ENCODE assay signal across 1 cellular context in genomic region chr1:3624194-3625136, GRCh38.
TF ChIP-seq lines count a peak whose summit lies in the region.

Gene TPRG1L, plus strand, starts transcription at chr1:3625015. Its CDS starts 58 bp downstream, at chr1:3625073.

TF ChIP-seq in HepG2, 621 proteins besides CTCF, POLR2A, EP300 and RAD21 (continued from another document and continues in another):
- TF ChIP-seq, protein P1, sequence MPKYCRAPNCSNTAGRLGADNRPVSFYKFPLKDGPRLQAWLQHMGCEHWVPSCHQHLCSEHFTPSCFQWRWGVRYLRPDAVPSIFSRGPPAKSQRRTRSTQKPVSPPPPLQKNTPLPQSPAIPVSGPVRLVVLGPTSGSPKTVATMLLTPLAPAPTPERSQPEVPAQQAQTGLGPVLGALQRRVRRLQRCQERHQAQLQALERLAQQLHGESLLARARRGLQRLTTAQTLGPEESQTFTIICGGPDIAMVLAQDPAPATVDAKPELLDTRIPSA (CRISPR knock-in tag; IDR thresholded peaks at IDR 0.05; ENCODE audit: borderline replicate concordance) = no peak
- TF ChIP-seq ZFP37 (CRISPR knock-in tag; IDR thresholded peaks at IDR 0.05; ENCODE audit: borderline replicate concordance) (no peak), ZSCAN5A (CRISPR knock-in tag; IDR thresholded peaks at IDR 0.05; ENCODE audit: borderline replicate concordance) (no peak), ZNF839 (CRISPR knock-in tag; IDR thresholded peaks at IDR 0.05; ENCODE audit: borderline replicate concordance) (peak; percentile 73; the same call in 1 of the 2 replicates), KLF13 (CRISPR knock-in tag; IDR thresholded peaks at IDR 0.05) (no peak), PHF5A (CRISPR knock-in tag; IDR thresholded peaks at IDR 0.05; ENCODE audit: low read depth, unreplicated experiment) (no peak), SP5 (CRISPR knock-in tag; IDR thresholded peaks at IDR 0.05; ENCODE audit: borderline replicate concordance, low read depth) (peak; percentile 95), ZNF746 (CRISPR knock-in tag; IDR thresholded peaks at IDR 0.05) (no peak), KAT2B (IDR thresholded peaks at IDR 0.05; ENCODE audit: borderline replicate concordance, low read depth, low read length) (no peak), DPF2 (CRISPR knock-in tag; IDR thresholded peaks at IDR 0.05; ENCODE audit: borderline replicate concordance, low read depth) (no peak), ZNF546 (CRISPR knock-in tag; conservative IDR thresholded peaks at IDR 0.05) (no peak), ZFP36 (IDR thresholded peaks at IDR 0.05; ENCODE audit: borderline replicate concordance, low read depth, low read length, partially characterized antibody) (no peak), ZSCAN22 (CRISPR knock-in tag; IDR thresholded peaks at IDR 0.05) (no peak), FOXA3 (CRISPR knock-in tag; IDR thresholded peaks at IDR 0.05) (peak; percentile 97), HDAC6 (IDR thresholded peaks at IDR 0.05; ENCODE audit: low read depth, low read length) (no peak), MBD4 (IDR thresholded peaks at IDR 0.05; ENCODE audit: borderline replicate concordance, low read length) (no peak), CCAR2 (optimal IDR thresholded peaks at IDR 0.05; ENCODE audit: low read depth, low read length) (no peak), NFKBIZ (CRISPR knock-in tag; IDR thresholded peaks at IDR 0.05) (no peak), SOX5 (CRISPR knock-in tag; IDR thresholded peaks at IDR 0.05; ENCODE audit: borderline replicate concordance) (no peak), GTF3A (CRISPR knock-in tag; conservative IDR thresholded peaks at IDR 0.05) (no peak), CHD2 (IDR thresholded peaks at IDR 0.05; ENCODE audit: low read depth, low read length) (peak; percentile 79), HHEX (CRISPR knock-in tag; IDR thresholded peaks at IDR 0.05) (no peak), ZNF44 (CRISPR knock-in tag; IDR thresholded peaks at IDR 0.05) (no peak), GLI4 (CRISPR knock-in tag; IDR thresholded peaks at IDR 0.05; ENCODE audit: borderline replicate concordance) (no peak), PRDM15 (CRISPR knock-in tag; IDR thresholded peaks at IDR 0.05) (no peak), ZNF20 (CRISPR knock-in tag; IDR thresholded peaks at IDR 0.05) (no peak), KAT8 (CRISPR knock-in tag; IDR thresholded peaks at IDR 0.05) (peak; percentile 80), ZNF326 (CRISPR knock-in tag; IDR thresholded peaks at IDR 0.05; ENCODE audit: borderline replicate concordance) (no peak), SRSF1 (optimal IDR thresholded peaks at IDR 0.05; ENCODE audit: low read depth, low read length) (peak; percentile 55), ARNT2 (CRISPR knock-in tag; IDR thresholded peaks at IDR 0.05; ENCODE audit: low read depth) (peak; percentile 35; the same call in 1 of the 2 replicates), TSC22D2 (CRISPR knock-in tag; IDR thresholded peaks at IDR 0.05; ENCODE audit: borderline replicate concordance) (peak; percentile 23; the same call in 1 of the 2 replicates), ZNF101 (CRISPR knock-in tag; IDR thresholded peaks at IDR 0.05; ENCODE audit: borderline replicate concordance, low read depth) (no peak), GATAD2A (CRISPR knock-in tag; IDR thresholded peaks at IDR 0.05) (peak; percentile 25; the same call in 1 of the 2 replicates), SYNCRIP (IDR thresholded peaks at IDR 0.05; ENCODE audit: insufficient read depth, low read depth, low read length) (no peak), ZNF256 (CRISPR knock-in tag; conservative IDR thresholded peaks at IDR 0.05) (no peak), HOMEZ (CRISPR knock-in tag; IDR thresholded peaks at IDR 0.05; ENCODE audit: low read depth) (0 out of 2 replicates have a peak, but pooled peaks have one; percentile 10), FOXA1 (IDR thresholded peaks at IDR 0.05) (peak; percentile 63; the same call in 1 of the 2 replicates), FOXA1 (CRISPR knock-in tag; IDR thresholded peaks at IDR 0.05) (peak; percentile 100), ZNF691 (CRISPR knock-in tag; IDR thresholded peaks at IDR 0.05; ENCODE audit: borderline replicate concordance, low read depth) (no peak), CAMTA2 (CRISPR knock-in tag; IDR thresholded peaks at IDR 0.05; ENCODE audit: borderline replicate concordance) (no peak), ZSCAN20 (CRISPR knock-in tag; IDR thresholded peaks at IDR 0.05; ENCODE audit: borderline replicate concordance) (0 out of 2 replicates have a peak, but pooled peaks have one; percentile 20)
- TF ChIP-seq, protein P2, sequence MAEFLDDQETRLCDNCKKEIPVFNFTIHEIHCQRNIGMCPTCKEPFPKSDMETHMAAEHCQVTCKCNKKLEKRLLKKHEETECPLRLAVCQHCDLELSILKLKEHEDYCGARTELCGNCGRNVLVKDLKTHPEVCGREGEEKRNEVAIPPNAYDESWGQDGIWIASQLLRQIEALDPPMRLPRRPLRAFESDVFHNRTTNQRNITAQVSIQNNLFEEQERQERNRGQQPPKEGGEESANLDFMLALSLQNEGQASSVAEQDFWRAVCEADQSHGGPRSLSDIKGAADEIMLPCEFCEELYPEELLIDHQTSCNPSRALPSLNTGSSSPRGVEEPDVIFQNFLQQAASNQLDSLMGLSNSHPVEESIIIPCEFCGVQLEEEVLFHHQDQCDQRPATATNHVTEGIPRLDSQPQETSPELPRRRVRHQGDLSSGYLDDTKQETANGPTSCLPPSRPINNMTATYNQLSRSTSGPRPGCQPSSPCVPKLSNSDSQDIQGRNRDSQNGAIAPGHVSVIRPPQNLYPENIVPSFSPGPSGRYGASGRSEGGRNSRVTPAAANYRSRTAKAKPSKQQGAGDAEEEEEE (CRISPR knock-in tag; IDR thresholded peaks at IDR 0.05; ENCODE audit: borderline replicate concordance) = no peak
- TF ChIP-seq, protein P3, sequence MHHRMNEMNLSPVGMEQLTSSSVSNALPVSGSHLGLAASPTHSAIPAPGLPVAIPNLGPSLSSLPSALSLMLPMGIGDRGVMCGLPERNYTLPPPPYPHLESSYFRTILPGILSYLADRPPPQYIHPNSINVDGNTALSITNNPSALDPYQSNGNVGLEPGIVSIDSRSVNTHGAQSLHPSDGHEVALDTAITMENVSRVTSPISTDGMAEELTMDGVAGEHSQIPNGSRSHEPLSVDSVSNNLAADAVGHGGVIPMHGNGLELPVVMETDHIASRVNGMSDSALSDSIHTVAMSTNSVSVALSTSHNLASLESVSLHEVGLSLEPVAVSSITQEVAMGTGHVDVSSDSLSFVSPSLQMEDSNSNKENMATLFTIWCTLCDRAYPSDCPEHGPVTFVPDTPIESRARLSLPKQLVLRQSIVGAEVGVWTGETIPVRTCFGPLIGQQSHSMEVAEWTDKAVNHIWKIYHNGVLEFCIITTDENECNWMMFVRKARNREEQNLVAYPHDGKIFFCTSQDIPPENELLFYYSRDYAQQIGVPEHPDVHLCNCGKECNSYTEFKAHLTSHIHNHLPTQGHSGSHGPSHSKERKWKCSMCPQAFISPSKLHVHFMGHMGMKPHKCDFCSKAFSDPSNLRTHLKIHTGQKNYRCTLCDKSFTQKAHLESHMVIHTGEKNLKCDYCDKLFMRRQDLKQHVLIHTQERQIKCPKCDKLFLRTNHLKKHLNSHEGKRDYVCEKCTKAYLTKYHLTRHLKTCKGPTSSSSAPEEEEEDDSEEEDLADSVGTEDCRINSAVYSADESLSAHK (CRISPR knock-in tag; IDR thresholded peaks at IDR 0.05; ENCODE audit: borderline replicate concordance) = no peak
- TF ChIP-seq, protein P4, sequence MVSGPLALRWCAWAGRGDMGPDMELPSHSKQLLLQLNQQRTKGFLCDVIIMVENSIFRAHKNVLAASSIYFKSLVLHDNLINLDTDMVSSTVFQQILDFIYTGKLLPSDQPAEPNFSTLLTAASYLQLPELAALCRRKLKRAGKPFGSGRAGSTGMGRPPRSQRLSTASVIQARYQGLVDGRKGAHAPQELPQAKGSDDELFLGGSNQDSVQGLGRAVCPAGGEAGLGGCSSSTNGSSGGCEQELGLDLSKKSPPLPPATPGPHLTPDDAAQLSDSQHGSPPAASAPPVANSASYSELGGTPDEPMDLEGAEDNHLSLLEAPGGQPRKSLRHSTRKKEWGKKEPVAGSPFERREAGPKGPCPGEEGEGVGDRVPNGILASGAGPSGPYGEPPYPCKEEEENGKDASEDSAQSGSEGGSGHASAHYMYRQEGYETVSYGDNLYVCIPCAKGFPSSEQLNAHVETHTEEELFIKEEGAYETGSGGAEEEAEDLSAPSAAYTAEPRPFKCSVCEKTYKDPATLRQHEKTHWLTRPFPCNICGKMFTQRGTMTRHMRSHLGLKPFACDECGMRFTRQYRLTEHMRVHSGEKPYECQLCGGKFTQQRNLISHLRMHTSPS (CRISPR knock-in tag; IDR thresholded peaks at IDR 0.05; ENCODE audit: low read depth) = no peak
- TF ChIP-seq, protein P5, sequence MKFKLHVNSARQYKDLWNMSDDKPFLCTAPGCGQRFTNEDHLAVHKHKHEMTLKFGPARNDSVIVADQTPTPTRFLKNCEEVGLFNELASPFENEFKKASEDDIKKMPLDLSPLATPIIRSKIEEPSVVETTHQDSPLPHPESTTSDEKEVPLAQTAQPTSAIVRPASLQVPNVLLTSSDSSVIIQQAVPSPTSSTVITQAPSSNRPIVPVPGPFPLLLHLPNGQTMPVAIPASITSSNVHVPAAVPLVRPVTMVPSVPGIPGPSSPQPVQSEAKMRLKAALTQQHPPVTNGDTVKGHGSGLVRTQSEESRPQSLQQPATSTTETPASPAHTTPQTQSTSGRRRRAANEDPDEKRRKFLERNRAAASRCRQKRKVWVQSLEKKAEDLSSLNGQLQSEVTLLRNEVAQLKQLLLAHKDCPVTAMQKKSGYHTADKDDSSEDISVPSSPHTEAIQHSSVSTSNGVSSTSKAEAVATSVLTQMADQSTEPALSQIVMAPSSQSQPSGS (CRISPR knock-in tag; IDR thresholded peaks at IDR 0.05) = no peak; the same call in 1 of the 2 replicates
- TF ChIP-seq, protein P6, sequence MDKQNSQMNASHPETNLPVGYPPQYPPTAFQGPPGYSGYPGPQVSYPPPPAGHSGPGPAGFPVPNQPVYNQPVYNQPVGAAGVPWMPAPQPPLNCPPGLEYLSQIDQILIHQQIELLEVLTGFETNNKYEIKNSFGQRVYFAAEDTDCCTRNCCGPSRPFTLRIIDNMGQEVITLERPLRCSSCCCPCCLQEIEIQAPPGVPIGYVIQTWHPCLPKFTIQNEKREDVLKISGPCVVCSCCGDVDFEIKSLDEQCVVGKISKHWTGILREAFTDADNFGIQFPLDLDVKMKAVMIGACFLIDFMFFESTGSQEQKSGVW (CRISPR knock-in tag; IDR thresholded peaks at IDR 0.05; ENCODE audit: borderline replicate concordance) = no peak
